40 cellular contexts compared by ENCODE assay signal in genomic region chr4:136371231-136371630, GRCh38.
"Had no signal": no experiment of that assay in that cellular context is flagged by ENCODE, and none has a peak within 500 bp of the region (broad histone marks: within the 10 kb centered on the region; RNA-seq: fewer than 3 reads in every experiment).

No MANE protein-coding gene starts in this region.

- DNase-seq: activated effector memory CD4-positive, alpha-beta T cell treated with anti-CD3 and anti-CD28 coated beads, Interleukin-2, amount 50 U/mL, for 16 hours; activated effector memory CD4-positive, alpha-beta T cell treated with Interleukin-2 at 50 U/mL for 16 hours; activated gamma-delta T cell; activated gamma-delta T cell treated with Interleukin-2 at 50 U/mL for 16 hours; activated naive CD4-positive, alpha-beta T cell; activated naive CD4-positive, alpha-beta T cell treated with anti-CD3 and anti-CD28 coated beads for 36 hours; activated naive CD4-positive, alpha-beta T cell treated with anti-CD3 and anti-CD28 coated beads, Interleukin-2, amount 10 ng/mL, durations not matched to agents 7 days and 5 days; activated naive CD4-positive, alpha-beta T cell treated with anti-CD3 and anti-CD28 coated beads, Interleukin-2, amount 50 U/mL, for 16 hours; activated naive CD4-positive, alpha-beta T cell treated with Interleukin-2 at 50 U/mL for 16 hours; activated naive CD8-positive, alpha-beta T cell treated with anti-CD3 and anti-CD28 coated beads for 36 hours; activated naive CD8-positive, alpha-beta T cell treated with anti-CD3 and anti-CD28 coated beads, Interleukin-2, amount 10 ng/mL, durations not matched to agents 7 days and 5 days; activated naive CD8-positive, alpha-beta T cell treated with anti-CD3 and anti-CD28 coated beads, Interleukin-2, amount 50 U/mL, for 24 hours; activated T-cell treated with anti-CD3 and anti-CD28 coated beads, Interleukin-2, amount 50 U/mL, for 1 hour; activated T-cell treated with anti-CD3 and anti-CD28 coated beads, Interleukin-2, amount 50 U/mL, for 24 hours; activated T-cell treated with anti-CD3 and anti-CD28 coated beads, Interleukin-2, amount 50 U/mL, for 4 hours; activated T-cell treated with anti-CD3 and anti-CD28 coated beads, Interleukin-2, amount 50 U/mL, for 48 hours; activated T-cell treated with anti-CD3 and anti-CD28 coated beads, Interleukin-2, amount 50 U/mL, for 72 hours; adrenal gland; amniotic stem cell; amygdala; anterior cingulate cortex; aorta; body of pancreas; brain microvascular endothelial cell; caudate nucleus; central memory CD4-positive, alpha-beta T cell; cerebellar nuclear complex had no signal

- ATAC-seq: activated naive CD4-positive, alpha-beta T cell treated with anti-CD3 and anti-CD28 coated beads, Interleukin-2, amount 50 U/mL, for 72 hours; activated naive CD8-positive, alpha-beta T cell treated with anti-CD3 and anti-CD28 coated beads, Interleukin-2, amount 50 U/mL, for 24 hours; activated T-cell treated with anti-CD3 and anti-CD28 coated beads, Interleukin-2, amount 50 U/mL, for 4 hours; activated T-cell treated with anti-CD3 and anti-CD28 coated beads, Interleukin-2, amount 50 U/mL, for 72 hours; activated T-helper 17 cell treated with anti-CD3 and anti-CD28 coated beads, Interleukin-2, amount 50 U/mL, for 72 hours; body of pancreas had no signal

- H3K9me3 ChIP-seq: adrenal gland, ascending aorta, body of pancreas, breast epithelium had no signal

- H3K4me3 Mint-ChIP-seq: activated naive CD4-positive, alpha-beta T cell treated with anti-CD3 and anti-CD28 coated beads for 36 hours; activated naive CD4-positive, alpha-beta T cell treated with anti-CD3 and anti-CD28 coated beads, Interleukin-2, amount 10 ng/mL, durations not matched to agents 7 days and 5 days; activated naive CD4-positive, alpha-beta T cell treated with anti-CD3 and anti-CD28 coated beads, Interleukin-2, amount 50 U/mL, for 24 hours; activated naive CD8-positive, alpha-beta T cell; activated naive CD8-positive, alpha-beta T cell treated with anti-CD3 and anti-CD28 coated beads for 36 hours; activated naive CD8-positive, alpha-beta T cell treated with anti-CD3 and anti-CD28 coated beads, Interleukin-2, amount 10 ng/mL, durations not matched to agents 7 days and 5 days; activated naive CD8-positive, alpha-beta T cell treated with anti-CD3 and anti-CD28 coated beads, Interleukin-2, amount 50 U/mL, for 24 hours; activated T-cell treated with anti-CD3 and anti-CD28 coated beads, Interleukin-2, amount 50 U/mL, for 24 hours; activated T-cell treated with anti-CD3 and anti-CD28 coated beads, Interleukin-2, amount 50 U/mL, for 4 hours; activated T-cell treated with anti-CD3 and anti-CD28 coated beads, Interleukin-2, amount 50 U/mL, for 72 hours; activated T-helper 1 cell treated with anti-CD3 and anti-CD28 coated beads, Interleukin-12 subunit alpha, Interleukin-12 subunit beta, Interleukin-2, Interleukin-4 antibody, amounts not matched to agents 30 ng/mL and 10 ng/mL and 1 ng/mL, durations not matched to agents 14 hours and 24 hours and 36 hours; activated T-helper 17 cell treated with anti-CD3 and anti-CD28 coated beads, Interleukin-2, amount 50 U/mL, for 72 hours; brain; central memory CD8-positive, alpha-beta T cell had no signal

- H3K27me3 ChIP-seq: adrenal gland, ascending aorta, body of pancreas, brain microvascular endothelial cell, breast epithelium, cardiac muscle cell had no signal

- H3K36me3 Mint-ChIP-seq: activated naive CD4-positive, alpha-beta T cell treated with anti-CD3 and anti-CD28 coated beads, Interleukin-2, amount 10 ng/mL, durations not matched to agents 7 days and 5 days; activated naive CD4-positive, alpha-beta T cell treated with anti-CD3 and anti-CD28 coated beads, Interleukin-2, amount 50 U/mL, for 24 hours; activated naive CD4-positive, alpha-beta T cell treated with anti-CD3 and anti-CD28 coated beads, Interleukin-2, amount 50 U/mL, for 72 hours; activated naive CD8-positive, alpha-beta T cell; activated naive CD8-positive, alpha-beta T cell treated with anti-CD3 and anti-CD28 coated beads for 36 hours; activated naive CD8-positive, alpha-beta T cell treated with anti-CD3 and anti-CD28 coated beads, Interleukin-2, amount 10 ng/mL, durations not matched to agents 7 days and 5 days; brain had no signal

- H3K27ac ChIP-seq: adrenal gland, ascending aorta, body of pancreas, brain microvascular endothelial cell, breast epithelium, cardiac muscle cell had no signal

- H3K27me3 Mint-ChIP-seq: activated naive CD4-positive, alpha-beta T cell treated with anti-CD3 and anti-CD28 coated beads, Interleukin-2, amount 10 ng/mL, durations not matched to agents 7 days and 5 days; activated naive CD4-positive, alpha-beta T cell treated with anti-CD3 and anti-CD28 coated beads, Interleukin-2, amount 50 U/mL, for 24 hours; activated naive CD8-positive, alpha-beta T cell; activated naive CD8-positive, alpha-beta T cell treated with anti-CD3 and anti-CD28 coated beads for 36 hours; activated naive CD8-positive, alpha-beta T cell treated with anti-CD3 and anti-CD28 coated beads, Interleukin-2, amount 10 ng/mL, durations not matched to agents 7 days and 5 days; activated naive CD8-positive, alpha-beta T cell treated with anti-CD3 and anti-CD28 coated beads, Interleukin-2, amount 50 U/mL, for 24 hours; activated T-cell treated with anti-CD3 and anti-CD28 coated beads, Interleukin-2, amount 50 U/mL, for 24 hours; activated T-helper 17 cell treated with anti-CD3 and anti-CD28 coated beads, Interleukin-2, amount 50 U/mL, for 72 hours; central memory CD8-positive, alpha-beta T cell had no signal

- H3K9me3 Mint-ChIP-seq: activated naive CD4-positive, alpha-beta T cell treated with anti-CD3 and anti-CD28 coated beads for 36 hours; activated naive CD4-positive, alpha-beta T cell treated with anti-CD3 and anti-CD28 coated beads, Interleukin-2, amount 10 ng/mL, durations not matched to agents 7 days and 5 days; activated naive CD8-positive, alpha-beta T cell treated with anti-CD3 and anti-CD28 coated beads, Interleukin-2, amount 10 ng/mL, durations not matched to agents 7 days and 5 days; activated T-cell treated with anti-CD3 and anti-CD28 coated beads, Interleukin-2, amount 50 U/mL, for 4 hours; activated T-helper 1 cell treated with anti-CD3 and anti-CD28 coated beads, Interleukin-12 subunit alpha, Interleukin-12 subunit beta, Interleukin-2, Interleukin-4 antibody, amounts not matched to agents 30 ng/mL and 10 ng/mL and 1 ng/mL, durations not matched to agents 14 hours and 24 hours and 36 hours; activated T-helper 2 cell treated with anti-CD3 and anti-CD28 coated beads, Interferon-gamma antibody, Interleukin-2, Interleukin-4, amounts not matched to agents 10 μg/mL and 5 μg/mL and 100 μg/mL, durations not matched to agents 14 hours and 24 hours and 36 hours; brain; central memory CD8-positive, alpha-beta T cell had no signal

- FAIRE-seq: astrocyte, bronchial epithelial cell had no signal

- H3K36me3 ChIP-seq: adrenal gland, ascending aorta, brain microvascular endothelial cell, breast epithelium, cardiac muscle cell had no signal

- H3K27ac Mint-ChIP-seq: activated naive CD4-positive, alpha-beta T cell treated with anti-CD3 and anti-CD28 coated beads for 36 hours; activated naive CD4-positive, alpha-beta T cell treated with anti-CD3 and anti-CD28 coated beads, Interleukin-2, amount 10 ng/mL, durations not matched to agents 7 days and 5 days; activated naive CD4-positive, alpha-beta T cell treated with anti-CD3 and anti-CD28 coated beads, Interleukin-2, amount 50 U/mL, for 24 hours; activated naive CD4-positive, alpha-beta T cell treated with anti-CD3 and anti-CD28 coated beads, Interleukin-2, amount 50 U/mL, for 72 hours; activated naive CD8-positive, alpha-beta T cell; activated naive CD8-positive, alpha-beta T cell treated with anti-CD3 and anti-CD28 coated beads for 36 hours; activated naive CD8-positive, alpha-beta T cell treated with anti-CD3 and anti-CD28 coated beads, Interleukin-2, amount 10 ng/mL, durations not matched to agents 7 days and 5 days; activated naive CD8-positive, alpha-beta T cell treated with anti-CD3 and anti-CD28 coated beads, Interleukin-2, amount 50 U/mL, for 24 hours; activated T-cell treated with anti-CD3 and anti-CD28 coated beads, Interleukin-2, amount 50 U/mL, for 24 hours; activated T-cell treated with anti-CD3 and anti-CD28 coated beads, Interleukin-2, amount 50 U/mL, for 72 hours; activated T-helper 1 cell treated with anti-CD3 and anti-CD28 coated beads, Interleukin-12 subunit alpha, Interleukin-12 subunit beta, Interleukin-2, Interleukin-4 antibody, amounts not matched to agents 30 ng/mL and 10 ng/mL and 1 ng/mL, durations not matched to agents 14 hours and 24 hours and 36 hours; activated T-helper 17 cell treated with anti-CD3 and anti-CD28 coated beads, Interleukin-2, amount 50 U/mL, for 72 hours; activated T-helper 2 cell treated with anti-CD3 and anti-CD28 coated beads, Interferon-gamma antibody, Interleukin-2, Interleukin-4, amounts not matched to agents 10 μg/mL and 5 μg/mL and 100 μg/mL, durations not matched to agents 14 hours and 24 hours and 36 hours; brain had no signal

- H3K4me1 ChIP-seq: adrenal gland, ascending aorta, body of pancreas, breast epithelium had no signal

- H3K4me1 Mint-ChIP-seq: activated naive CD4-positive, alpha-beta T cell treated with anti-CD3 and anti-CD28 coated beads, Interleukin-2, amount 10 ng/mL, durations not matched to agents 7 days and 5 days; activated naive CD4-positive, alpha-beta T cell treated with anti-CD3 and anti-CD28 coated beads, Interleukin-2, amount 50 U/mL, for 24 hours; activated naive CD8-positive, alpha-beta T cell treated with anti-CD3 and anti-CD28 coated beads for 36 hours; activated naive CD8-positive, alpha-beta T cell treated with anti-CD3 and anti-CD28 coated beads, Interleukin-2, amount 10 ng/mL, durations not matched to agents 7 days and 5 days; activated naive CD8-positive, alpha-beta T cell treated with anti-CD3 and anti-CD28 coated beads, Interleukin-2, amount 50 U/mL, for 24 hours; activated T-helper 17 cell treated with anti-CD3 and anti-CD28 coated beads, Interleukin-2, amount 50 U/mL, for 72 hours; central memory CD8-positive, alpha-beta T cell had no signal

- H3K4me3 ChIP-seq: adrenal gland, ascending aorta, body of pancreas, breast epithelium, cardiac muscle cell had no signal
